In the genomic region with DNA sequence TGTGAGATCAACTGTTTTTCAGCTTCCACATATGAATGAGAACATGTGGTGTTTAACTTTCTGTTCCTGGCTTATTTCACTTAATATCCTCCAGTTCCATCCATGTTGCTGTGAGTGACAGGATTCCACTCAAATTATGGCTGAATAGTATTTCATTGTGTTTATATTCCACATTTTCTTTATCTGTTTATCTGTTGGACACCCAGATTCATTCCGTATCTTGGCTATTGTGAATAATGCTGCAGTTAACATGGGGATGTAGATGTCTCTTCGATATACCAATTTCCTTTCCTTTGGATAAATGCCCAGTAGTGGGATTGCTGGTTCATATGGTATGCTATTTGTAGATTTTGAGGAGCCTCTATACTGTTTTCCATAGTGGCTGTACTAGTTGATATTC, we compare ENCODE assay signal across 24 cellular contexts.
"Had no signal": no experiment of that assay in that cellular context is flagged by ENCODE, and none has a peak within 500 bp of the region (broad histone marks: within the 10 kb centered on the region; RNA-seq: fewer than 3 reads in every experiment).

No MANE protein-coding gene starts in this region.

- DNase-seq: islet precursor cell; left ventricle myocardium inferior; midbrain; mucosa of descending colon; naive thymus-derived CD4-positive, alpha-beta T cell; ovary; right lobe of liver; stimulated activated CD4-positive, alpha-beta T cell treated with anti-CD3 and anti-CD28 coated beads, Interleukin-1b, Interleukin-23, amount 100 ng/mL, for 48 hours; stimulated activated CD4-positive, alpha-beta T cell treated with anti-CD3 and anti-CD28 coated beads, Interleukin-2, amount 100 ng/mL, for 48 hours; stimulated activated CD4-positive, alpha-beta T cell treated with anti-CD3 and anti-CD28 coated beads, Interleukin-4, amount 100 ng/mL, for 4 hours; stimulated activated CD8-positive, alpha-beta memory T cell treated with anti-CD3 and anti-CD28 coated beads, Interleukin-4, amount 100 ng/mL, for 48 hours; stimulated activated naive CD4-positive, alpha-beta T cell treated with Interleukin-2 at 50 U/mL for 16 hours; stimulated activated naive CD8-positive, alpha-beta T cell treated with anti-CD3 and anti-CD28 coated beads, Interleukin-15, amount 100 ng/mL, for 72 hours; substantia nigra had no signal

- H3K27me3 ChIP-seq: ovary, right atrium auricular region, right lobe of liver, tibial nerve, vagina had no signal

- H3K27me3 Mint-ChIP-seq: memory B cell; naive thymus-derived CD4-positive, alpha-beta T cell; natural killer cell treated with Interleukin-12 subunit alpha and Interleukin-12 subunit beta and Interleukin-15 and Interleukin-18, amount 100 ng/mL, for 72 hours; progenitor cell of endocrine pancreas; stimulated activated memory B cell treated with anti-CD40 and anti-IgM and Interleukin-4, amounts not matched to agents 10 μg/mL and 1 μg/mL and 100 μg/mL, for 72 hours; stimulated activated naive CD8-positive, alpha-beta T cell treated with anti-CD3 and anti-CD28 coated beads, Interleukin-15, amount 100 ng/mL, for 72 hours; type B pancreatic cell had no signal

- H3K4me3 Mint-ChIP-seq: memory B cell; naive thymus-derived CD4-positive, alpha-beta T cell; natural killer cell treated with Interleukin-12 subunit alpha and Interleukin-12 subunit beta and Interleukin-15 and Interleukin-18, amount 100 ng/mL, for 72 hours; stimulated activated memory B cell treated with anti-CD40 and anti-IgM and Interleukin-4, amounts not matched to agents 10 μg/mL and 1 μg/mL and 100 μg/mL, for 72 hours; stimulated activated naive CD8-positive, alpha-beta T cell treated with anti-CD3 and anti-CD28 coated beads, Interleukin-15, amount 100 ng/mL, for 72 hours; type B pancreatic cell had no signal

- H3K4me3 ChIP-seq: left ventricle myocardium inferior, lung, mucosa of descending colon, ovary, right atrium auricular region, right lobe of liver, smooth muscle cell, tibial nerve, vagina had no signal

- H3K27ac Mint-ChIP-seq: memory B cell; natural killer cell treated with Interleukin-12 subunit alpha and Interleukin-12 subunit beta and Interleukin-15 and Interleukin-18, amount 100 ng/mL, for 72 hours; progenitor cell of endocrine pancreas; stimulated activated memory B cell treated with anti-CD40 and anti-IgM and Interleukin-4, amounts not matched to agents 10 μg/mL and 1 μg/mL and 100 μg/mL, for 72 hours; type B pancreatic cell had no signal

- H3K27ac ChIP-seq: left ventricle myocardium inferior, ovary, right atrium auricular region, right lobe of liver, tibial nerve, vagina had no signal

- H3K9me3 ChIP-seq: left ventricle myocardium inferior, mucosa of descending colon, ovary, right atrium auricular region, right lobe of liver, tibial nerve, vagina had no signal

- H3K4me2 ChIP-seq: smooth muscle cell had no signal

- ATAC-seq: mucosa of descending colon; naive thymus-derived CD4-positive, alpha-beta T cell; natural killer cell treated with Interleukin-12 subunit alpha and Interleukin-12 subunit beta and Interleukin-15 and Interleukin-18, amount 100 ng/mL, for 72 hours; right lobe of liver; stimulated activated memory B cell treated with anti-CD40 and anti-IgM and Interleukin-4, amounts not matched to agents 10 μg/mL and 1 μg/mL and 100 μg/mL, for 72 hours; stimulated activated naive CD8-positive, alpha-beta T cell treated with anti-CD3 and anti-CD28 coated beads, Interleukin-15, amount 100 ng/mL, for 72 hours had no signal

- H3K36me3 ChIP-seq: left ventricle myocardium inferior, ovary, right atrium auricular region, right lobe of liver, tibial nerve, vagina had no signal
